24 cellular contexts compared by ENCODE assay signal in genomic region chr3:69113536-69113935, GRCh38. TPM values are rescaled to one million over a fixed set of nuclear protein-coding genes. Genes with fewer than 3 reads are reported as not detected.
A peak's percentile ranks its signal among the peaks of the same experiment; 100 is the strongest.
DNase-seq lines count a peak whose midpoint lies in the region; ATAC-seq, FAIRE-seq and TF ChIP-seq lines count a peak whose summit lies in the region.
"Had no signal": no experiment of that assay in that cellular context is flagged by ENCODE, and none has a peak within 500 bp of the region (broad histone marks: within the 10 kb centered on the region; RNA-seq: fewer than 3 reads in every experiment).

No MANE protein-coding gene starts in this region.

- no peak for TF ChIP-seq POLR2A in gastrocnemius medialis (IDR thresholded peaks at IDR 0.05)

- no peak overlapping the region for H3K4me3 Mint-ChIP-seq in activated CD8-positive, alpha-beta T cell treated with anti-CD3 and anti-CD28 coated beads for 36 hours
- no peak overlapping the region for H3K4me3 Mint-ChIP-seq in activated CD8-positive, alpha-beta T cell treated with anti-CD3 and anti-CD28 coated beads, Interleukin-2, amount 10 ng/mL, durations not matched to agents 7 days and 5 days
- H3K4me3 Mint-ChIP-seq: endodermal cell; T-helper 2 cell treated with Interferon-gamma antibody and Interleukin-4, amounts not matched to agents 5 μg/mL and 100 μg/mL, for 36 hours; type B pancreatic cell; WTC11 had no signal

- H3K36me3 Mint-ChIP-seq in activated CD8-positive, alpha-beta T cell treated with anti-CD3 and anti-CD28 coated beads for 36 hours (ENCODE audit: low read depth): no peaks in the 10 kb centered on the region
- H3K36me3 Mint-ChIP-seq in activated CD8-positive, alpha-beta T cell treated with anti-CD3 and anti-CD28 coated beads, Interleukin-2, amount 10 ng/mL, durations not matched to agents 7 days and 5 days (ENCODE audit: low read depth): no peaks in the 10 kb centered on the region
- H3K36me3 Mint-ChIP-seq: brain, type B pancreatic cell, WTC11 had no signal

- in situ Hi-C loops in gastrocnemius medialis (cut with MboI; ENCODE audit: low sequenced_read_pairs in 4 of 4): no loop called here

- no peaks in the 10 kb centered on the region for H3K27me3 Mint-ChIP-seq in activated CD8-positive, alpha-beta T cell treated with anti-CD3 and anti-CD28 coated beads for 36 hours
- H3K27me3 Mint-ChIP-seq in activated CD8-positive, alpha-beta T cell treated with anti-CD3 and anti-CD28 coated beads, Interleukin-2, amount 10 ng/mL, durations not matched to agents 7 days and 5 days (ENCODE audit: low read depth): no peaks in the 10 kb centered on the region
- H3K27me3 Mint-ChIP-seq: type B pancreatic cell had no signal

- H3K9me3 ChIP-seq in left ventricle myocardium inferior (replicated peaks) (no peaks in the 10 kb centered on the region), gastrocnemius medialis (no peaks in the 10 kb centered on the region)
- H3K9me3 ChIP-seq: BLaER1, colonic mucosa had no signal

- peaks cover 19% of the 10 kb centered on the region for H3K4me1 Mint-ChIP-seq in activated CD8-positive, alpha-beta T cell treated with anti-CD3 and anti-CD28 coated beads for 36 hours (ENCODE audit: low read depth)
- H3K4me1 Mint-ChIP-seq in activated CD8-positive, alpha-beta T cell treated with anti-CD3 and anti-CD28 coated beads, Interleukin-2, amount 10 ng/mL, durations not matched to agents 7 days and 5 days (ENCODE audit: low read depth): no peaks in the 10 kb centered on the region
- H3K4me1 Mint-ChIP-seq: brain had no signal

- CTCF ChIA-PET in activated CD8-positive, alpha-beta T cell treated with anti-CD3 and anti-CD28 coated beads for 36 hours (lab: Charles Lee): interaction anchor here (0.8 to 2.0 kb wide), 6 partner anchors 8 to 326 kb away, joined by 3 to 9 read pairs (median 4); no protein-coding TSS in a partner anchor
- CTCF ChIA-PET in activated CD8-positive, alpha-beta T cell treated with anti-CD3 and anti-CD28 coated beads, Interleukin-2, amount 10 ng/mL, durations not matched to agents 7 days and 5 days (lab: Charles Lee): interaction anchor here (0.8 to 2.2 kb wide), 3 partner anchors 7 to 193 kb away, joined by 3 to 10 read pairs (median 3); no protein-coding TSS in a partner anchor

- TF ChIP-seq CTCF in activated CD8-positive, alpha-beta T cell treated with anti-CD3 and anti-CD28 coated beads for 36 hours (IDR thresholded peaks at IDR 0.05): no peak
- TF ChIP-seq CTCF in bronchial epithelial cell (IDR thresholded peaks at IDR 0.05; ENCODE audit: insufficient read depth, low read length, severe bottlenecking): no peak
- no peak for TF ChIP-seq CTCF in left ventricle myocardium inferior (IDR thresholded peaks at IDR 0.05; ENCODE audit: borderline replicate concordance)
- TF ChIP-seq CTCF in gastrocnemius medialis (IDR thresholded peaks at IDR 0.05 in 4 of 5, conservative IDR thresholded peaks at IDR 0.05 in 1 of 5): no peak

- peak overlapping the region; percentile 87 for H3K27ac ChIP-seq in left ventricle myocardium inferior (replicated peaks)
- H3K27ac ChIP-seq in gastrocnemius medialis: peak overlapping the region; percentile 95 to 97 (median 96)
- H3K27ac ChIP-seq: BLaER1, colonic mucosa had no signal

- DNase-seq in activated CD8-positive, alpha-beta T cell treated with anti-CD3 and anti-CD28 coated beads for 36 hours: no peak
- no peak for DNase-seq in activated CD8-positive, alpha-beta T cell treated with anti-CD3 and anti-CD28 coated beads, Interleukin-2, amount 10 ng/mL, durations not matched to agents 7 days and 5 days
- DNase-seq in bronchial epithelial cell (ENCODE audit: low read depth): peak; percentile 21
- no peak for DNase-seq in left ventricle myocardium inferior
- no peak for DNase-seq in gastrocnemius medialis
- DNase-seq in NCI-H345 treated with DMSO at 0.1 percent for 48 hours (lab: John Stamatoyannopoulos, UW; ENCODE audit: unreplicated experiment): no peak
- DNase-seq in NCI-H1694 treated with DMSO at 0.1 percent for 48 hours (lab: John Stamatoyannopoulos, UW): no peak
- DNase-seq in NCI-H524 (lab: John Stamatoyannopoulos, UW): no peak
- DNase-seq: 8988T; activated CD4-positive, alpha-beta T cell treated with anti-CD3 and anti-CD28 coated beads, Interleukin-2, amount 50 U/mL, for 4 hours; Calu3; colonic mucosa; endodermal cell; head of caudate nucleus; NCI-H1417 treated with DMSO at 0.1 percent for 48 hours; NCI-H526 had no signal

- H3K4me3 ChIP-seq in bronchial epithelial cell (ENCODE audit: low read depth, low read length) (no peak overlapping the region), left ventricle myocardium inferior (peak overlapping the region; percentile 57), gastrocnemius medialis (no peak overlapping the region)
- H3K4me3 ChIP-seq: BLaER1, colonic mucosa had no signal

- no peaks in the 10 kb centered on the region for H3K9me3 Mint-ChIP-seq in activated CD8-positive, alpha-beta T cell treated with anti-CD3 and anti-CD28 coated beads for 36 hours
- no peaks in the 10 kb centered on the region for H3K9me3 Mint-ChIP-seq in activated CD8-positive, alpha-beta T cell treated with anti-CD3 and anti-CD28 coated beads, Interleukin-2, amount 10 ng/mL, durations not matched to agents 7 days and 5 days (ENCODE audit: insufficient read depth)
- H3K9me3 Mint-ChIP-seq: endodermal cell; T-helper 2 cell treated with Interferon-gamma antibody and Interleukin-4, amounts not matched to agents 5 μg/mL and 100 μg/mL, for 36 hours; type B pancreatic cell; WTC11 had no signal

- H3K27me3 ChIP-seq in bronchial epithelial cell (ENCODE audit: control insufficient read depth, insufficient read depth, low read length): no peaks in the 10 kb centered on the region
- no peaks in the 10 kb centered on the region for H3K27me3 ChIP-seq in left ventricle myocardium inferior (ENCODE audit: low read depth)
- H3K27me3 ChIP-seq in gastrocnemius medialis: no peaks in the 10 kb centered on the region
- H3K27me3 ChIP-seq: BLaER1, colonic mucosa had no signal

- no peak overlapping the region for H3K27ac Mint-ChIP-seq in activated CD8-positive, alpha-beta T cell treated with anti-CD3 and anti-CD28 coated beads for 36 hours
- no peak overlapping the region for H3K27ac Mint-ChIP-seq in activated CD8-positive, alpha-beta T cell treated with anti-CD3 and anti-CD28 coated beads, Interleukin-2, amount 10 ng/mL, durations not matched to agents 7 days and 5 days
- H3K27ac Mint-ChIP-seq: endodermal cell; T-helper 2 cell treated with Interferon-gamma antibody and Interleukin-4, amounts not matched to agents 5 μg/mL and 100 μg/mL, for 36 hours; type B pancreatic cell; WTC11 had no signal

- intact Hi-C loops in activated CD8-positive, alpha-beta T cell treated with anti-CD3 and anti-CD28 coated beads for 36 hours (cut with micrococcal nuclease): no loop called here
- intact Hi-C loops in left ventricle myocardium inferior (cut with micrococcal nuclease) (no loop called here), gastrocnemius medialis (cut with DNase I; ENCODE audit: low total_unique reads) (no loop called here)

- POLR2A ChIA-PET in activated CD8-positive, alpha-beta T cell treated with anti-CD3 and anti-CD28 coated beads for 36 hours (lab: Charles Lee): interaction anchor here (1.6 kb wide), 1 partner anchor 9 kb away, joined by 4 read pairs; no protein-coding TSS in a partner anchor
- POLR2A ChIA-PET in activated CD8-positive, alpha-beta T cell treated with anti-CD3 and anti-CD28 coated beads, Interleukin-2, amount 10 ng/mL, durations not matched to agents 7 days and 5 days (lab: Charles Lee): interaction anchor here (1.3 kb wide), 1 partner anchor 8 kb away, joined by 3 read pairs; no protein-coding TSS in a partner anchor

- H3K36me3 ChIP-seq in bronchial epithelial cell (ENCODE audit: control insufficient read depth, insufficient read depth, low read length): no peaks in the 10 kb centered on the region
- peaks cover 6% of the 10 kb centered on the region for H3K36me3 ChIP-seq in left ventricle myocardium inferior
- no peaks in the 10 kb centered on the region for H3K36me3 ChIP-seq in gastrocnemius medialis
- H3K36me3 ChIP-seq: BLaER1, colonic mucosa had no signal

- H3K4me1 ChIP-seq in left ventricle myocardium inferior (peaks cover 51% of the 10 kb centered on the region), gastrocnemius medialis (peaks cover 60 to 81% of the 10 kb centered on the region in 2 donors)
- H3K4me1 ChIP-seq: BLaER1, colonic mucosa had no signal

- ATAC-seq in activated CD8-positive, alpha-beta T cell treated with anti-CD3 and anti-CD28 coated beads for 36 hours: peak; percentile 31
- ATAC-seq in activated CD8-positive, alpha-beta T cell treated with anti-CD3 and anti-CD28 coated beads, Interleukin-2, amount 10 ng/mL, durations not matched to agents 7 days and 5 days: no peak
- no peak for ATAC-seq in gastrocnemius medialis
- ATAC-seq: left lobe of liver, WTC11 had no signal

- no peak for FAIRE-seq in bronchial epithelial cell (lab: Jason Lieb, UNC)
- FAIRE-seq: GM19239 had no signal

RNA-seq across cellular contexts. Expression of gene LMOD3, which starts 8.9 kb away (rescaled TPM):
- total RNA-seq in activated CD8-positive, alpha-beta T cell treated with anti-CD3 and anti-CD28 coated beads for 36 hours: not detected
- not detected for total RNA-seq in activated CD8-positive, alpha-beta T cell treated with anti-CD3 and anti-CD28 coated beads, Interleukin-2, amount 10 ng/mL, durations not matched to agents 7 days and 5 days
- total RNA-seq in bronchial epithelial cell (not detected in 2 replicates), left ventricle myocardium inferior (154 TPM), gastrocnemius medialis (100 to 1,000 TPM in 3 of 4 donors, 10 to 100 TPM in 1; 31.0 to 194 (median 113) TPM)
- total RNA-seq: Calu3, endodermal cell, left lobe of liver, renal cortical epithelial cell, WTC11 had no signal

RNA-seq across cellular contexts. Expression of gene ARL6IP5, which starts 28.8 kb away (rescaled TPM):
- total RNA-seq in activated CD8-positive, alpha-beta T cell treated with anti-CD3 and anti-CD28 coated beads for 36 hours: 10 to 100 TPM; 72.7 to 74.2 TPM
- total RNA-seq in activated CD8-positive, alpha-beta T cell treated with anti-CD3 and anti-CD28 coated beads, Interleukin-2, amount 10 ng/mL, durations not matched to agents 7 days and 5 days: 100 to 1,000 TPM; 148 to 153 TPM
- total RNA-seq in bronchial epithelial cell (37.6 and 39.3 TPM in 2 replicates), left ventricle myocardium inferior (193 TPM), gastrocnemius medialis (100 to 1,000 TPM; 108 to 181 (median 145) TPM)

RNA-seq across cellular contexts. Expression of gene UBA3, which starts 33.4 kb away (rescaled TPM):
- 10 to 100 TPM; 72.7 to 75.6 TPM for total RNA-seq in activated CD8-positive, alpha-beta T cell treated with anti-CD3 and anti-CD28 coated beads for 36 hours
- 100 to 1,000 TPM in 1 of 2 experiments, 10 to 100 TPM in 1; 95.5 to 101 TPM for total RNA-seq in activated CD8-positive, alpha-beta T cell treated with anti-CD3 and anti-CD28 coated beads, Interleukin-2, amount 10 ng/mL, durations not matched to agents 7 days and 5 days
- total RNA-seq in bronchial epithelial cell (46.6 and 58.2 TPM in 2 replicates), left ventricle myocardium inferior (84.2 TPM), gastrocnemius medialis (10 to 100 TPM; 29.3 to 42.2 (median 36.0) TPM)

Comparison
In these comparisons a context has a peak if more than half of its experiments do, and no peak if none do; other contexts are left out.
1. RNA of gene LMOD3, which starts 8.9 kb away (total RNA-seq): 154 TPM in left ventricle myocardium inferior (single experiment) and 31.0 to 194 TPM in gastrocnemius medialis; not detected in activated CD8-positive, alpha-beta T cell treated with anti-CD3 and anti-CD28 coated beads for 36 hours, not detected in activated CD8-positive, alpha-beta T cell treated with anti-CD3 and anti-CD28 coated beads, Interleukin-2, amount 10 ng/mL, durations not matched to agents 7 days and 5 days and not detected in bronchial epithelial cell; every median in the first group is over 10 times any median in the second.